ENCODE assay signal across 5 cellular contexts in genomic region chr11:111921831-111922230, GRCh38. TPM values are rescaled to one million over a fixed set of nuclear protein-coding genes. Genes with fewer than 3 reads are reported as not detected.
"Had no signal": no experiment of that assay in that cellular context is flagged by ENCODE, and none has a peak within 500 bp of the region (broad histone marks: within the 10 kb centered on the region; RNA-seq: fewer than 3 reads in every experiment).

No MANE protein-coding gene starts in this region.

RNA-seq across cellular contexts. Expression of gene C11orf52, which starts 3.1 kb away (rescaled TPM):
- total RNA-seq: lung microvascular endothelial cell; naive thymus-derived CD4-positive, alpha-beta T cell; sciatic nerve; temporal lobe had no signal

RNA-seq across cellular contexts. Expression of gene HSPB2, which starts 9.3 kb away (rescaled TPM):
- total RNA-seq: bronchial epithelial cell; lung microvascular endothelial cell; naive thymus-derived CD4-positive, alpha-beta T cell had no signal
- polyA plus RNA-seq: naive thymus-derived CD4-positive, alpha-beta T cell had no signal

RNA-seq across cellular contexts. Expression of gene CRYAB, which starts 10.3 kb away (rescaled TPM):
- total RNA-seq: bronchial epithelial cell; naive thymus-derived CD4-positive, alpha-beta T cell had no signal
- polyA plus RNA-seq: naive thymus-derived CD4-positive, alpha-beta T cell had no signal
